In the genomic region with DNA sequence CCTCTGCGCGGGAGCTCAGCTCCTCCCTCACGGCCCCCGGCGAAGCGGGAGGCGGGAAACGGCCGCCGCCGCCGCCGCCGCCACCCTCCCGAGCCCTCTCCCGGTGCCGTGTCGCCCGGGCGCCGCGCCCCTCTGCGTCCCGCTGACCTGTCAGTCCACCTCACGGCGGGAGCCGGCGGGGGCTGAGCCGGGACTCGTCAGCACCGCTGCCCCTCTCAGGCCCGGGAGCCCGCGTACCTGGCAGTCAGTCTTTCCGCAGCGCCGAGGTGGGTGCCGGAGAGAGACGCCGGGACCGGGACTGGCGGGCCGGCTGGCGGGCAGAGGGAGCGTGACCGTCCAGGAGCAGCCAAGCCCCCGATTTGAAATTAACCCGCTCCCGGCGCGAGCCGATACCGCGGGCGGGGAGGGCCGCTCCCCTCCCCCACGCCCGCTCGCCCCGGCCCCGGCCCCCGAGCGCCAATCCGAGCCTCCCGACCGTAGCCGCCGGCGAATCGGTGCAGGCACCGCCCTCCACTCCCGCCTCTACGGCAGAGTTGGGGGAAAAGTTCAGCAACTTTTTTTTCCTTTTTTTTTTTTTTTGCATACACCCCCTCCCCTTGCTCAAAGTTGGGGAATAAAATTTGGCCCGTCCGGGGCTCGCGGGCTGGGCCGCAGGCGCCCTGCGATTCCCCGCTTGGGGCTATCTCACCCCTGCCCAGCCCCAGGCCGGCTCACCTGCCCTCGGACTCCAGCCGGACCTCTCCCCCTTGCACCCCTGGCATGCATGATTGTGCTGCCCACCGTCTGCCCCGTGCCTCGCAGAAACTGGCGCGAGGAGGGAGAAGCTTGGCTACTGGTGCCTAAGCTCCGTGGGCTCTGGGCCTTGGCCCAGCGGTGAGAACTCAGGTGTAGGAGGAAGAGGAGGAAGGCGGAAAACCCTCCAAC, we compare ENCODE assay signal across 8 cellular contexts. TPM values are rescaled to one million over a fixed set of nuclear protein-coding genes. Genes with fewer than 3 reads are reported as not detected.
DNase-seq lines count a peak whose midpoint lies in the region; ATAC-seq and TF ChIP-seq lines count a peak whose summit lies in the region.

No MANE protein-coding gene starts in this region.

- peaks cover 42% of the 10 kb centered on the region for H3K4me1 ChIP-seq in left ventricle myocardium inferior

- H3K27ac Mint-ChIP-seq in activated CD8-positive, alpha-beta memory T cell treated with anti-CD3 and anti-CD28 coated beads, Interleukin-2, amount 10 ng/mL, durations not matched to agents 7 days and 5 days = peak overlapping the region; percentile 83

- TF ChIP-seq CTCF in left ventricle myocardium inferior (IDR thresholded peaks at IDR 0.05; ENCODE audit: borderline replicate concordance) = no peak

- intact Hi-C loops in left ventricle myocardium inferior (cut with micrococcal nuclease) = no loop called here

- peaks cover 54% of the 10 kb centered on the region for H3K27me3 ChIP-seq in left ventricle myocardium inferior (ENCODE audit: low read depth)

- peaks cover 32% of the 10 kb centered on the region for H3K4me1 Mint-ChIP-seq in activated CD8-positive, alpha-beta memory T cell treated with anti-CD3 and anti-CD28 coated beads, Interleukin-2, amount 10 ng/mL, durations not matched to agents 7 days and 5 days

- H3K27me3 Mint-ChIP-seq in activated CD8-positive, alpha-beta memory T cell treated with anti-CD3 and anti-CD28 coated beads, Interleukin-2, amount 10 ng/mL, durations not matched to agents 7 days and 5 days = peaks cover 23% of the 10 kb centered on the region

- no peaks in the 10 kb centered on the region for H3K36me3 ChIP-seq in left ventricle myocardium inferior

- H3K27ac ChIP-seq in left ventricle myocardium inferior (replicated peaks) = no peak overlapping the region

- no peaks in the 10 kb centered on the region for H3K9me3 Mint-ChIP-seq in activated CD8-positive, alpha-beta memory T cell treated with anti-CD3 and anti-CD28 coated beads, Interleukin-2, amount 10 ng/mL, durations not matched to agents 7 days and 5 days (ENCODE audit: low read depth)

- DNase-seq in NCI-H748 (lab: John Stamatoyannopoulos, UW; ENCODE audit: unreplicated experiment) (peak; percentile 58), NCI-H748 treated with DMSO at 0.1 percent for 48 hours (lab: John Stamatoyannopoulos, UW) (no peak), left ventricle myocardium inferior (peak; percentile 30), skeletal muscle cell (ENCODE audit: low read depth) (no peak), DMS79 treated with DMSO at 0.1 percent for 48 hours (lab: John Stamatoyannopoulos, UW) (no peak)
- peak; percentile 39 for DNase-seq in Jurkat, Clone E6-1 (ENCODE audit: low read depth, low spot score)
- DNase-seq in activated CD8-positive, alpha-beta memory T cell treated with anti-CD3 and anti-CD28 coated beads, Interleukin-2, amount 10 ng/mL, durations not matched to agents 7 days and 5 days = peak; percentile 78

- CTCF ChIA-PET in activated CD8-positive, alpha-beta memory T cell treated with anti-CD3 and anti-CD28 coated beads, Interleukin-2, amount 10 ng/mL, durations not matched to agents 7 days and 5 days (lab: Charles Lee) = interaction anchor here (0.6 to 1.1 kb wide), 6 partner anchors 15 to 322 kb away, joined by 3 to 4 read pairs (median 3); no protein-coding TSS in a partner anchor

- H3K36me3 Mint-ChIP-seq in activated CD8-positive, alpha-beta memory T cell treated with anti-CD3 and anti-CD28 coated beads, Interleukin-2, amount 10 ng/mL, durations not matched to agents 7 days and 5 days = peaks cover 31% of the 10 kb centered on the region

- H3K4me3 Mint-ChIP-seq in activated CD8-positive, alpha-beta memory T cell treated with anti-CD3 and anti-CD28 coated beads, Interleukin-2, amount 10 ng/mL, durations not matched to agents 7 days and 5 days = peak overlapping the region; percentile 93

- H3K4me3 ChIP-seq in Jurkat, Clone E6-1 (ENCODE audit: low read length) = peak overlapping the region; percentile 87
- H3K4me3 ChIP-seq in left ventricle myocardium inferior (peak overlapping the region; percentile 87), skeletal muscle cell (ENCODE audit: low read depth, low read length) (peak overlapping the region; percentile 62)

- H3K9me3 ChIP-seq in left ventricle myocardium inferior (replicated peaks) = no peaks in the 10 kb centered on the region

- peak; percentile 36 for ATAC-seq in GM21825 (IDR thresholded peaks at IDR 0.05; ENCODE audit: unreplicated experiment)
- ATAC-seq in activated CD8-positive, alpha-beta memory T cell treated with anti-CD3 and anti-CD28 coated beads, Interleukin-2, amount 10 ng/mL, durations not matched to agents 7 days and 5 days = peak; percentile 65

RNA-seq across cellular contexts. Expression of a gene that starts 0.8 kb away (rescaled TPM):
- 21.1 TPM for polyA plus RNA-seq in Jurkat, Clone E6-1 (2012; ENCODE audit: insufficient read depth, insufficient read length)
- 10 to 100 TPM; 32.9 to 46.9 TPM for total RNA-seq in activated CD8-positive, alpha-beta memory T cell treated with anti-CD3 and anti-CD28 coated beads, Interleukin-2, amount 10 ng/mL, durations not matched to agents 7 days and 5 days
- total RNA-seq in left ventricle myocardium inferior = 3.6 TPM

RNA-seq across cellular contexts. Expression of a gene that starts 39.7 kb away (rescaled TPM):
- not detected for polyA plus RNA-seq in Jurkat, Clone E6-1 (2012; ENCODE audit: insufficient read depth, insufficient read length)
- total RNA-seq in activated CD8-positive, alpha-beta memory T cell treated with anti-CD3 and anti-CD28 coated beads, Interleukin-2, amount 10 ng/mL, durations not matched to agents 7 days and 5 days = not detected
- total RNA-seq in left ventricle myocardium inferior = 2,290 TPM

Comparison
In these comparisons a context has a peak if more than half of its experiments do, and no peak if none do; other contexts are left out.
1. DNase-seq: peak in NCI-H748 (single experiment), Jurkat, Clone E6-1 (single experiment), activated CD8-positive, alpha-beta memory T cell treated with anti-CD3 and anti-CD28 coated beads, Interleukin-2, amount 10 ng/mL, durations not matched to agents 7 days and 5 days (single experiment) and left ventricle myocardium inferior (single experiment); none in NCI-H748 treated with DMSO at 0.1 percent for 48 hours (single experiment), skeletal muscle cell (single experiment) and DMS79 treated with DMSO at 0.1 percent for 48 hours (single experiment).
2. RNA of a gene that starts 39.7 kb away (total RNA-seq): 2,290 TPM in left ventricle myocardium inferior (single experiment); not detected in activated CD8-positive, alpha-beta memory T cell treated with anti-CD3 and anti-CD28 coated beads, Interleukin-2, amount 10 ng/mL, durations not matched to agents 7 days and 5 days; every median in the first group is over 1,000 times any median in the second.
3. Peak in every context shown above with its lines, with median percentiles within 50 percentile points of each other: H3K4me3 ChIP-seq.